9 cellular contexts compared by ENCODE assay signal in genomic region chr12:92987846-92988621, GRCh38. TPM values are rescaled to one million over a fixed set of nuclear protein-coding genes. Genes with fewer than 3 reads are reported as not detected.
DNase-seq lines count a peak whose midpoint lies in the region; ATAC-seq, FAIRE-seq and TF ChIP-seq lines count a peak whose summit lies in the region.
"Had no signal": no experiment of that assay in that cellular context is flagged by ENCODE, and none has a peak within 500 bp of the region (broad histone marks: within the 10 kb centered on the region; RNA-seq: fewer than 3 reads in every experiment).

No MANE protein-coding gene starts in this region.

- peaks cover under 1 to 7% of the 10 kb centered on the region in 2 donors for H3K9me3 ChIP-seq in muscle layer of duodenum (ENCODE audit: control insufficient read depth in 1 of 2, low read length in 2 of 2)
- no peaks in the 10 kb centered on the region for H3K9me3 ChIP-seq in WERI-Rb-1 (ENCODE audit: severe bottlenecking)
- no peaks in the 10 kb centered on the region for H3K9me3 ChIP-seq in vagina
- H3K9me3 ChIP-seq: SJSA1 had no signal

- H3K4me1 ChIP-seq in muscle layer of duodenum (ENCODE audit: control insufficient read depth in 1 of 2, insufficient read depth in 2 of 2, low read length in 2 of 2) (peaks cover 5 to 6% of the 10 kb centered on the region in 2 donors), vagina (peaks cover 5% of the 10 kb centered on the region)

- H3K36me3 ChIP-seq in muscle layer of duodenum (ENCODE audit: control insufficient read depth in 1 of 2, insufficient read depth in 2 of 2, low read length in 2 of 2), result no peaks in the 10 kb centered on the region
- H3K36me3 ChIP-seq in WERI-Rb-1, result no peaks in the 10 kb centered on the region
- no peaks in the 10 kb centered on the region for H3K36me3 ChIP-seq in vagina
- H3K36me3 ChIP-seq: SJSA1 had no signal

- no peaks in the 10 kb centered on the region for H3K9me3 Mint-ChIP-seq in activated naive CD4-positive, alpha-beta T cell treated with anti-CD3 and anti-CD28 coated beads, Interleukin-2, amount 50 U/mL, for 24 hours

- peak; percentile 96 for FAIRE-seq in GM12892 (lab: Jason Lieb, UNC)

- H3K27me3 Mint-ChIP-seq in activated naive CD4-positive, alpha-beta T cell treated with anti-CD3 and anti-CD28 coated beads, Interleukin-2, amount 50 U/mL, for 24 hours, result no peaks in the 10 kb centered on the region

- H3K4me3 ChIP-seq in muscle layer of duodenum (ENCODE audit: low read depth in 1 of 2, low read length in 2 of 2) (no peak overlapping the region), WERI-Rb-1 (ENCODE audit: low read depth, low read length) (no peak overlapping the region), vagina (no peak overlapping the region)
- H3K4me3 ChIP-seq: SJSA1 had no signal

- H3K4me3 Mint-ChIP-seq in activated naive CD4-positive, alpha-beta T cell treated with anti-CD3 and anti-CD28 coated beads, Interleukin-2, amount 50 U/mL, for 24 hours, result peak overlapping the region; percentile 5

- peak overlapping the region; percentile 4 for H3K27ac ChIP-seq in muscle layer of duodenum (ENCODE audit: low read length)
- H3K27ac ChIP-seq in WERI-Rb-1, result no peak overlapping the region
- no peak overlapping the region for H3K27ac ChIP-seq in vagina
- H3K27ac ChIP-seq: SJSA1 had no signal

- no peak for TF ChIP-seq CTCF in WERI-Rb-1 (IDR thresholded peaks at IDR 0.05; ENCODE audit: low read depth, low read length)
- TF ChIP-seq CTCF in vagina (IDR thresholded peaks at IDR 0.05), result no peak

- no peak overlapping the region for H3K27ac Mint-ChIP-seq in activated naive CD4-positive, alpha-beta T cell treated with anti-CD3 and anti-CD28 coated beads, Interleukin-2, amount 50 U/mL, for 24 hours

- peaks cover 11% of the 10 kb centered on the region for H3K4me1 Mint-ChIP-seq in activated naive CD4-positive, alpha-beta T cell treated with anti-CD3 and anti-CD28 coated beads, Interleukin-2, amount 50 U/mL, for 24 hours

- DNase-seq in GM12892 (ENCODE audit: insufficient read length) (peak; percentile 27), WERI-Rb-1 (no peak), vagina (ENCODE audit: extremely low spot score in 2 of 2) (no peak), SHP77 treated with DMSO at 0.1 percent for 48 hours (lab: John Stamatoyannopoulos, UW) (no peak)

- H3K27me3 ChIP-seq in muscle layer of duodenum (ENCODE audit: low read depth, low read length), result no peaks in the 10 kb centered on the region
- H3K27me3 ChIP-seq in WERI-Rb-1 (ENCODE audit: insufficient read depth, low read depth, severe bottlenecking), result no peaks in the 10 kb centered on the region
- H3K27me3 ChIP-seq in vagina, result no peaks in the 10 kb centered on the region
- H3K27me3 ChIP-seq: SJSA1 had no signal

- TF ChIP-seq POLR2A in GM12892 (IDR thresholded peaks at IDR 0.05; ENCODE audit: low read depth, low read length), result peak; percentile 77
- no peak for TF ChIP-seq POLR2A in vagina (IDR thresholded peaks at IDR 0.05)

- intact Hi-C loops in vagina (cut with DNase I), result loop anchor here (5.0 kb wide), 1 partner anchor 429 kb away; no protein-coding TSS in a partner anchor

- no peaks in the 10 kb centered on the region for H3K36me3 Mint-ChIP-seq in activated naive CD4-positive, alpha-beta T cell treated with anti-CD3 and anti-CD28 coated beads, Interleukin-2, amount 50 U/mL, for 24 hours

- ATAC-seq in GM21423 (IDR thresholded peaks at IDR 0.05; ENCODE audit: unreplicated experiment), result peak; percentile 82
- ATAC-seq in HG03571 (IDR thresholded peaks at IDR 0.05; ENCODE audit: unreplicated experiment), result peak; percentile 78

RNA-seq across cellular contexts. Expression of gene EEA1, which starts 58.9 kb away (rescaled TPM):
- polyA plus RNA-seq in GM12892 (2012; ENCODE audit: missing spikeins), result 10.1 TPM
- 59.2 TPM for total RNA-seq in vagina
